13 cellular contexts compared by ENCODE assay signal in genomic region chr9:134811673-134812668, GRCh38.
DNase-seq lines count a peak whose midpoint lies in the region; ATAC-seq, FAIRE-seq and TF ChIP-seq lines count a peak whose summit lies in the region.
"Had no signal": no experiment of that assay in that cellular context is flagged by ENCODE, and none has a peak within 500 bp of the region (broad histone marks: within the 10 kb centered on the region; RNA-seq: fewer than 3 reads in every experiment).

No MANE protein-coding gene starts in this region.

- no peak overlapping the region for H3K4me3 ChIP-seq in fibroblast of mammary gland (ENCODE audit: control insufficient read depth, low read depth, low read length)
- H3K4me3 ChIP-seq: K562 had no signal

- FAIRE-seq in RCC 7860 (lab: Jason Lieb, UNC), result no peak
- FAIRE-seq: GM12891, K562 had no signal

- DNase-seq in DMS 273 (lab: John Stamatoyannopoulos, UW; ENCODE audit: unreplicated experiment) (peak; percentile 54), RCC 7860 (ENCODE audit: low spot score) (peak; percentile 8), fibroblast of mammary gland (ENCODE audit: low read depth) (peak; percentile 73), non-pigmented ciliary epithelial cell (ENCODE audit: low read depth) (peak; percentile 59), NAMALWA (ENCODE audit: low spot score) (no peak), activated T-cell treated with anti-CD3 and anti-CD28 coated beads for 4 hours (no peak)
- DNase-seq in activated CD4-positive, alpha-beta T cell treated with anti-CD3 and anti-CD28 coated beads for 4 hours, result no peak
- DNase-seq: NCI-H510A treated with DMSO at 0.1 percent for 48 hours; stimulated activated naive CD4-positive, alpha-beta T cell treated with Interleukin-2 at 50 U/mL for 16 hours; T-helper 1 cell had no signal

- TF ChIP-seq CTCF in fibroblast of mammary gland (conservative IDR thresholded peaks at IDR 0.05; ENCODE audit: control insufficient read depth, insufficient read depth, low read depth, low read length), result peak; percentile 8

- no peak for ATAC-seq in HG03521 (IDR thresholded peaks at IDR 0.05; ENCODE audit: unreplicated experiment)
- ATAC-seq: K562 had no signal

Comparison
In these comparisons a context has a peak if more than half of its experiments do, and no peak if none do; other contexts are left out.
1. DNase-seq: peak in DMS 273 (single experiment), RCC 7860 (single experiment), fibroblast of mammary gland (single experiment) and non-pigmented ciliary epithelial cell (single experiment); none in activated CD4-positive, alpha-beta T cell treated with anti-CD3 and anti-CD28 coated beads for 4 hours (0 of 2), NAMALWA (single experiment) and activated T-cell treated with anti-CD3 and anti-CD28 coated beads for 4 hours (single experiment).